ENCODE assay signal across 8 cellular contexts in genomic region chr2:70142590-70143313, GRCh38. TPM values are rescaled to one million over a fixed set of nuclear protein-coding genes. Genes with fewer than 3 reads are reported as not detected.
DNase-seq lines count a peak whose midpoint lies in the region; ATAC-seq and TF ChIP-seq lines count a peak whose summit lies in the region.

No MANE protein-coding gene starts in this region.

- intact Hi-C loops in testis (cut with DNase I; ENCODE audit: low total_unique reads) = loop anchor here (2.0 to 5.0 kb wide), 2 partner anchors 56 to 230 kb away; partner anchors contain the start of gene PCBP1

- H3K4me3 ChIP-seq in NB4 (ENCODE audit: low read depth, low read length) (peak overlapping the region; percentile 69), testis (peak overlapping the region; percentile 60 to 89)

- H3K9me3 ChIP-seq in testis = no peaks in the 10 kb centered on the region

- H3K36me3 ChIP-seq in testis (ENCODE audit: low read depth, missing control alignments) = no peaks in the 10 kb centered on the region

- 0 to 1% methylated on average over 21 to 45 of the region's 50 CpGs for WGBS in testis, 2 donors

- peak; percentile 100 for DNase-seq in NB4 (ENCODE audit: low read depth)
- peak; percentile 99 for DNase-seq in SK-N-DZ (ENCODE audit: low spot score)
- peak; percentile 99 for DNase-seq in activated naive CD4-positive, alpha-beta T cell treated with anti-CD3 and anti-CD28 coated beads, Interleukin-2, amount 50 U/mL, for 16 hours
- DNase-seq in globus pallidus (ENCODE audit: low spot score) = peak; percentile 95
- DNase-seq in omental fat pad (ENCODE audit: low spot score) = peak; percentile 96
- peak; percentile 98 for DNase-seq in testis

- TF ChIP-seq POLR2A in GM10847 (IDR thresholded peaks at IDR 0.05; ENCODE audit: extremely low read depth, insufficient read length) = peak; percentile 67
- peak; percentile 66 for TF ChIP-seq POLR2A in NB4 (IDR thresholded peaks at IDR 0.05; ENCODE audit: extremely low read depth, insufficient read length)
- peak; percentile 95 for TF ChIP-seq POLR2A in testis (IDR thresholded peaks at IDR 0.05)

- peaks cover 17% of the 10 kb centered on the region for H3K4me1 ChIP-seq in testis

- TF ChIP-seq CTCF in NB4 (IDR thresholded peaks at IDR 0.05; ENCODE audit: low read depth, low read length) = peak; percentile 88
- TF ChIP-seq CTCF in omental fat pad (IDR thresholded peaks at IDR 0.05) = peak in 2 of 3 donors; percentile 97 to 98
- TF ChIP-seq CTCF in testis (IDR thresholded peaks at IDR 0.05) = peak; percentile 92 to 100 (median 100)

- no peaks in the 10 kb centered on the region for H3K27me3 ChIP-seq in testis

- H3K27ac ChIP-seq in testis = peak overlapping the region; percentile 100

- ATAC-seq in HG02588 (IDR thresholded peaks at IDR 0.05; ENCODE audit: unreplicated experiment) (peak; percentile 60), omental fat pad (ENCODE audit: low FRiP score) (peak; percentile 86)

RNA-seq across cellular contexts. Expression of gene C2orf42, which starts 48.1 kb away (rescaled TPM):
- 8.0 and 11.3 TPM in 2 replicates for polyA plus RNA-seq in SK-N-DZ (2014; cell fraction: cytosol; rRNA removed)
- 12.9 and 14.4 TPM in 2 replicates for polyA plus RNA-seq in SK-N-DZ (2014; cell fraction: nucleus; rRNA removed)
- 10 to 100 TPM; 10.6 to 15.3 (median 11.2) TPM for total RNA-seq in omental fat pad
- 10 to 100 TPM; 61.6 to 94.4 TPM for total RNA-seq in testis
- 175 TPM for polyA plus RNA-seq in testis (ENCODE audit: insufficient read depth, low read depth, low replicate concordance)

RNA-seq across cellular contexts. Expression of gene PCBP1, which starts 55.5 kb away (rescaled TPM):
- polyA plus RNA-seq in SK-N-DZ (2014; cell fraction: cytosol; rRNA removed) = 43.7 and 50.5 TPM in 2 replicates
- polyA plus RNA-seq in SK-N-DZ (2014; cell fraction: nucleus; rRNA removed) = 25.4 and 55.6 TPM in 2 replicates
- 100 to 1,000 TPM; 200 to 256 (median 209) TPM for total RNA-seq in omental fat pad
- total RNA-seq in testis = 100 to 1,000 TPM; 144 to 200 TPM
- 270 TPM for polyA plus RNA-seq in testis (ENCODE audit: insufficient read depth, low read depth, low replicate concordance)

Comparison
In these comparisons a context has a peak if more than half of its experiments do, and no peak if none do; other contexts are left out.
1. Peak in every context shown above with its lines: DNase-seq, ATAC-seq, H3K4me3 ChIP-seq and H3K27ac ChIP-seq.